Comparison of ENCODE assay signal across 19 cellular contexts in the genomic region with DNA sequence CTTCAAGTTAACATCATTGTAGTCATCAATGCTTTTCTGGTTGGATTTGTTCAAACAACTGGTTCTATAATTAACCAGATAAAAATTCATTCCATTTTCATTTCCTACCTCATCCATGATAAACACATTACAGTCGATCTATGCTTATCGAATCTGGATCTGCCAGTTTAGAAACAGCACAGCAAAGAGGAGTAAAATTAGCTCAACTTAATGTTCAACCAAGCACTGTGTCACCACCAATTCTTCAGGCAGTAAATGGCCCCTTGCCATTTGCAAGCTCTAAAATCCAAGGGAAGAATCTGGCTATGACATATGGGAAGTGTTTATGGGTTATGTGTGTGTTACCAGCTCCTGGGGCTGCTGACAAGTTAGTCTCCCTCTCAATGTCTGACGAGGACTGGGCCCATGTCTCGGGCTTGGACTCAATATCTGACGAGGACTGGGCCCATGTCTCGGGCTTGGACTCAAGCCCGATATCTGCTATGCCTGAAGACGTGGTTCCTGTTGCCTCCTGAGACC. TPM values are rescaled to one million over a fixed set of nuclear protein-coding genes. Genes with fewer than 3 reads are reported as not detected.
"Had no signal": no experiment of that assay in that cellular context is flagged by ENCODE, and none has a peak within 500 bp of the region (broad histone marks: within the 10 kb centered on the region; RNA-seq: fewer than 3 reads in every experiment).

No MANE protein-coding gene starts in this region.

- H2AFZ ChIP-seq: parathyroid adenoma had no signal

- H3K9ac ChIP-seq: parathyroid adenoma had no signal

- H3K4me1 ChIP-seq: colonic mucosa, foreskin keratinocyte, parathyroid adenoma, transverse colon had no signal

- H3K4me3 ChIP-seq: cardiac muscle cell, colonic mucosa, esophagus muscularis mucosa, lung, transverse colon had no signal

- ATAC-seq: activated CD8-positive, alpha-beta memory T cell treated with anti-CD3 and anti-CD28 coated beads, Interleukin-2, amount 10 ng/mL, durations not matched to agents 7 days and 5 days; foreskin keratinocyte; stimulated activated naive B cell treated with anti-CD40 and anti-IgM and Interleukin-4, amounts not matched to agents 10 μg/mL and 1 μg/mL and 100 μg/mL, for 72 hours; T-helper 17 cell had no signal

- H3K36me3 ChIP-seq: cardiac muscle cell, colonic mucosa, esophagus muscularis mucosa, transverse colon, WERI-Rb-1 had no signal

- H3K79me2 ChIP-seq: parathyroid adenoma had no signal

- H3K9me3 ChIP-seq: colonic mucosa had no signal

- FAIRE-seq: astrocyte had no signal

- H3K27ac ChIP-seq: cardiac muscle cell, colonic mucosa, foreskin keratinocyte, parathyroid adenoma, WERI-Rb-1 had no signal

- H3K27me3 ChIP-seq: cardiac muscle cell, colonic mucosa, foreskin keratinocyte, transverse colon had no signal

- DNase-seq: activated CD4-positive, alpha-beta T cell treated with anti-CD3 and anti-CD28 coated beads, Interleukin-2, amount 50 U/mL, for 48 hours; activated CD8-positive, alpha-beta memory T cell treated with anti-CD3 and anti-CD28 coated beads, Interleukin-2, amount 10 ng/mL, durations not matched to agents 7 days and 5 days; activated naive CD4-positive, alpha-beta T cell treated with anti-CD3 and anti-CD28 coated beads, Interleukin-2, amount 10 ng/mL, durations not matched to agents 7 days and 5 days; activated T-cell treated with anti-CD3 and anti-CD28 coated beads, Interleukin-2, amount 50 U/mL, for 1 hour; colonic mucosa; foreskin keratinocyte; glutamatergic neuron; naive B cell; stimulated activated CD4-positive, alpha-beta T cell treated with anti-CD3 and anti-CD28 coated beads, Interleukin-15, amount 100 ng/mL, for 24 hours; stimulated activated CD4-positive, alpha-beta T cell treated with anti-CD3 and anti-CD28 coated beads, Interleukin-4, amount 100 ng/mL, for 1 hour; stimulated activated naive B cell treated with anti-CD40 and anti-IgM and Interleukin-4, amounts not matched to agents 10 μg/mL and 1 μg/mL and 100 μg/mL, for 72 hours; T-helper 17 cell; transverse colon; WERI-Rb-1 had no signal

RNA-seq across cellular contexts. Expression of a gene that starts 5.8 kb away (rescaled TPM):
- total RNA-seq: activated CD8-positive, alpha-beta memory T cell treated with anti-CD3 and anti-CD28 coated beads, Interleukin-2, amount 10 ng/mL, durations not matched to agents 7 days and 5 days; astrocyte; cardiac muscle cell; esophagus muscularis mucosa; foreskin keratinocyte; T-helper 17 cell; transverse colon had no signal
- polyA plus RNA-seq: foreskin keratinocyte had no signal

RNA-seq across cellular contexts. Expression of a gene that starts 30.6 kb away (rescaled TPM):
- total RNA-seq: activated CD8-positive, alpha-beta memory T cell treated with anti-CD3 and anti-CD28 coated beads, Interleukin-2, amount 10 ng/mL, durations not matched to agents 7 days and 5 days; foreskin keratinocyte; T-helper 17 cell had no signal
- polyA plus RNA-seq: foreskin keratinocyte had no signal
